Comparison of ENCODE assay signal across 8 cellular contexts in the genomic region with DNA sequence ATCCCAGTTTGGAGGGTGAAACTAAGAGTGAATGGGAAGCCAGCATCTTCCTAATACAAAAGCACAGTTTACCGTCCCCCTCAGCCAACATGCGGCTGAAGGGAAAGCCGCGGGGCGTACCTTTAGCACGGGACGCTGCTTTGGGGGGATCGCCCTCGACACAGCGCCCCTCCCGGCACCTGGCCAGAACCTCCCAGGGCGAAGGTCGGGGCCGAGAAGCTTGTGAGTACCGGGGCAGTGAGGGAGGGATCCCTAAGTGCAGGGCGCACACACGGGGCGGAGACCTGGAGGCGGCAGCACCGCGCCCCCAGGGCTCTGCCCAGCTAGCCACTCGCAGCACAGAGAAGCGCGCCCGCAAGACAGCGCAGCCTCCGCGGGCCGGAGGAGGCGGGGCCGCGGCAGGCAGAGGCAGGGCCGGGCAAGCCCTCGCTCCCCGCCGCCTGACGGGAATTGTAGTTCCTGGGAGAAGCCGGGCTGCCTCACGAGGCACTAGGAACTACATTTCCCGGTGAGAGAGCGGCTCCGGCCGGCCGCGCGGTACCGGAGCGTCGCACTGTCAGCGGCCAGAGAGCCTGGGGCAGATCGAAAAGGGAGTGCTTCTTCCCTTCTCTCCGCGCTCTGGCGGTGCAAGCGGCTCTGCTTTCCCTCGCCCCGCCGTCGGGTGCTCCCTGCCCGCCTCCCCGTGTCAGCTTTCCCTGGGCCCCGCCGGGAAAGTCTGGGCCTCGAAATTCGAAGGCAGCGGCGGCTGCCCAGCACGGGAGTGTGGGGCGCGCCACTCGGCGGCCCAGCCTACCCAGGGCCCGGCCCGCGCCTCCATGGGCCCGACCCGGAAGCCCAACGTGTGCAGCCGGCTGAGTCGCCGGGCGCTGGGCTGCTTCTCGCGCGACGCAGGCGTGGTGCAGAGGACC. TPM values are rescaled to one million over a fixed set of nuclear protein-coding genes. Genes with fewer than 3 reads are reported as not detected.
DNase-seq lines count a peak whose midpoint lies in the region; FAIRE-seq and TF ChIP-seq lines count a peak whose summit lies in the region.

A gene with protein sequence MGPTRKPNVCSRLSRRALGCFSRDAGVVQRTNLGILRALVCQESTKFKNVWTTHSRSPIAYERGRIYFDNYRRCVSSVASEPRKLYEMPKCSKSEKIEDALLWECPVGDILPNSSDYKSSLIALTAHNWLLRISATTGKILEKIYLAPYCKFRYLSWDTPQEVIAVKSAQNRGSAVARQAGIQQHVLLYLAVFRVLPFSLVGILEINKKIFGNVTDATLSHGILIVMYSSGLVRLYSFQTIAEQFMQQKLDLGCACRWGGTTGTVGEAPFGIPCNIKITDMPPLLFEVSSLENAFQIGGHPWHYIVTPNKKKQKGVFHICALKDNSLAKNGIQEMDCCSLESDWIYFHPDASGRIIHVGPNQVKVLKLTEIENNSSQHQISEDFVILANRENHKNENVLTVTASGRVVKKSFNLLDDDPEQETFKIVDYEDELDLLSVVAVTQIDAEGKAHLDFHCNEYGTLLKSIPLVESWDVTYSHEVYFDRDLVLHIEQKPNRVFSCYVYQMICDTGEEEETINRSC (plus strand): TSS at position 464 of the 908 bp plus-strand sequence. CDS start 352 bp downstream, at position 816.
METTL8 (minus strand) TSS at position 228 of the 908 bp plus-strand sequence. CDS start 41,805 bp downstream, outside the sequence.

- H4K5ac ChIP-seq in H1 (ENCODE audit: insufficient read length, low read depth, low read length), result peak within 1 kb of the TSS; percentile 89
- peak within 1 kb of the TSS; percentile 96 for H4K5ac ChIP-seq in mesendoderm (ENCODE audit: low read length)

- peaks cover 4% of the 10 kb centered on the region; the same call in 1 of the 2 replicates for H3K23me2 ChIP-seq in H1 (ENCODE audit: low read depth, low read length)

- TF ChIP-seq RAD21 in H1 (IDR thresholded peaks at IDR 0.05 in 1 of 2, conservative IDR thresholded peaks at IDR 0.05 in 1 of 2; ENCODE audit: low read depth in 2 of 2, low read length in 2 of 2), result peak; percentile 43 to 54

- H2BK12ac ChIP-seq in H1 (ENCODE audit: low read depth, low read length), result peak within 1 kb of the TSS; percentile 95

- H3K14ac ChIP-seq in H1 (ENCODE audit: insufficient read length), result no peak within 1 kb of the TSS

- no TSS peak for BruUV-seq in Caco-2 (replicated peaks; lab: Mats Ljungman, UMichigan)

- peaks cover 16% of the 10 kb centered on the region for H3K4me1 Mint-ChIP-seq in Caco-2 (ENCODE audit: low read depth, unreplicated experiment)

- H4K20me1 ChIP-seq in H1 (replicated peaks in 1 of 2; ENCODE audit: control insufficient read depth in 1 of 2, insufficient read depth in 2 of 2, low read length in 2 of 2), result no peaks in the 10 kb centered on the region

- peaks cover 7% of the 10 kb centered on the region for H3K4me1 ChIP-seq in Caco-2
- peaks cover 3 to 19% (median 10%) of the 10 kb centered on the region in 4 experiments for H3K4me1 ChIP-seq in H1 (replicated peaks in 1 of 4; ENCODE audit: control insufficient read depth in 3 of 4, insufficient read depth in 4 of 4, low read length in 3 of 4)
- H3K4me1 ChIP-seq in mesendoderm (ENCODE audit: control insufficient read depth, low read depth, low read length), result peaks cover 6% of the 10 kb centered on the region

- WGBS in H1 (ENCODE audit: extremely low coverage in 1 of 2, insufficient coverage in 1 of 2, insufficient read length in 1 of 2, insufficient replicate concordance in 2 of 2, low coverage in 1 of 2, low lambda C conversion rate in 2 of 2, missing lambda C conversion rate in 1 of 2), 2 experiments, result 2% methylated on average over 72 of the region's 87 CpGs; no CpG with 5 or more reads in 1 of the 2 experiments
- WGBS in mesendoderm (ENCODE audit: extremely low coverage, insufficient coverage, low lambda C conversion rate), result no CpG with 5 or more reads among the region's 87 CpGs

- TF ChIP-seq CTCF in Caco-2 (IDR thresholded peaks at IDR 0.05; ENCODE audit: insufficient read depth in 1 of 2, low read depth in 1 of 2, low read length in 1 of 2, severe bottlenecking in 1 of 2, unreplicated experiment in 1 of 2) (peak; percentile 69 to 76), GM20000 (IDR thresholded peaks at IDR 0.05; ENCODE audit: extremely low read depth, missing control alignments) (peak; percentile 65), H1 (IDR thresholded peaks at IDR 0.05; ENCODE audit: control extremely low read depth in 1 of 3, insufficient read depth in 1 of 3, low read depth in 1 of 3, low read length in 3 of 3) (peak; percentile 60 to 81 (median 65))

- H3K4ac ChIP-seq in H1 (replicated peaks; ENCODE audit: insufficient read length, low read depth, low read length), result peak within 1 kb of the TSS; percentile 92
- peak within 1 kb of the TSS; percentile 92 for H3K4ac ChIP-seq in mesendoderm (ENCODE audit: low read depth, low read length)

- FAIRE-seq in H1 (lab: Jason Lieb, UNC), result no peak

- peaks cover 41% of the 10 kb centered on the region for H3K36me3 Mint-ChIP-seq in Caco-2 (ENCODE audit: insufficient read depth, unreplicated experiment)

- POLR2A ChIA-PET in Caco-2 (lab: Charles Lee) (interaction anchor here (0.6 to 1.1 kb wide), 8 partner anchors 18 to 505 kb away, joined by 3 to 7 read pairs (median 4); partner anchors contain the start of genes DYNC1I2 and GORASP2), H1 (lab: Charles Lee; ENCODE audit: partially characterized antibody) (interaction anchor here (0.5 to 4.8 kb wide), 27 partner anchors 9 to 505 kb away, joined by 3 to 21 read pairs (median 4); partner anchors contain the start of genes CYBRD1, DYNC1I2, GORASP2 and TLK1)

- TF ChIP-seq EP300 in H1 (IDR thresholded peaks at IDR 0.05; ENCODE audit: borderline replicate concordance in 1 of 2, low read depth in 2 of 2, low read length in 2 of 2), result no peak

- intact Hi-C loops in Caco-2 (cut with micrococcal nuclease; ENCODE audit: unreplicated experiment), result loop anchor here (1.0 to 5.0 kb wide), 4 partner anchors 18 to 505 kb away; partner anchors contain the start of genes CYBRD1 and GORASP2

- H3K4me3 Mint-ChIP-seq in Caco-2 (ENCODE audit: unreplicated experiment), result peak within 1 kb of the TSS; percentile 90

- peaks cover 0 to 79% of the 10 kb centered on the region in 2 experiments; a peak in 2 of 4 replicates for H3K79me2 ChIP-seq in H1 (ENCODE audit: control insufficient read depth in 1 of 2, insufficient read depth in 2 of 2, low read length in 2 of 2)
- peaks cover 29% of the 10 kb centered on the region for H3K79me2 ChIP-seq in mesendoderm (ENCODE audit: control insufficient read depth, insufficient read depth, low read length)

- peak within 1 kb of the TSS; percentile 92 for H2AK5ac ChIP-seq in H1 (ENCODE audit: low read depth, low read length)
- H2AK5ac ChIP-seq in mesendoderm (ENCODE audit: low read length), result peak within 1 kb of the TSS; percentile 100

- no peak within 1 kb of the TSS for H2AFZ ChIP-seq in H1 (ENCODE audit: low read length)

- H3K9me3 ChIP-seq in Caco-2 (no peaks in the 10 kb centered on the region; the same call in 1 of the 2 replicates), H1 (ENCODE audit: insufficient read depth in 2 of 2, low read depth in 1 of 2, low read length in 1 of 2) (no peaks in the 10 kb centered on the region; a peak in 2 of 4 replicates)

- H3K4me3 ChIP-seq in Caco-2 (ENCODE audit: low read depth, low read length) (peak within 1 kb of the TSS; percentile 89), H1 (ENCODE audit: extremely low read depth in 1 of 4, insufficient read depth in 2 of 4, low read depth in 3 of 4, low read length in 4 of 4) (peak within 1 kb of the TSS; percentile 66 to 80 (median 72)), mesendoderm (ENCODE audit: low read length) (peak within 1 kb of the TSS; percentile 90)

- H3K23ac ChIP-seq in H1 (ENCODE audit: insufficient read length), result no peak within 1 kb of the TSS
- H3K23ac ChIP-seq in mesendoderm (ENCODE audit: low read length), result peak within 1 kb of the TSS; percentile 32

- no peaks in the 10 kb centered on the region for H3K27me3 Mint-ChIP-seq in Caco-2 (ENCODE audit: insufficient read depth, unreplicated experiment)

- H3K56ac ChIP-seq in H1 (replicated peaks; ENCODE audit: insufficient read length, low read depth, low read length) (peak within 1 kb of the TSS; percentile 87), mesendoderm (ENCODE audit: low read length) (peak within 1 kb of the TSS; percentile 95)

- H4K8ac ChIP-seq in H1 (ENCODE audit: extremely low read depth, insufficient read depth, low read length) (peak within 1 kb of the TSS; percentile 98), mesendoderm (ENCODE audit: low read depth, low read length) (peak within 1 kb of the TSS; percentile 59)

- peaks cover 2% of the 10 kb centered on the region; the same call in 1 of the 2 replicates for H3K79me1 ChIP-seq in H1 (ENCODE audit: low read depth, low read length)
- H3K79me1 ChIP-seq in mesendoderm (ENCODE audit: low read length), result peaks cover 6% of the 10 kb centered on the region

- 0 out of 2 replicates have a peak within 1 kb of the TSS, but pooled peaks have one; percentile 28 for H2BK20ac ChIP-seq in H1 (ENCODE audit: low read length)

- H3K9me3 Mint-ChIP-seq in Caco-2 (ENCODE audit: unreplicated experiment), result no peaks in the 10 kb centered on the region

- DNase-seq in Caco-2 (peak; percentile 98 to 99), GM20000 (ENCODE audit: low spot score) (peak; percentile 96), HT-29 (ENCODE audit: low spot score) (peak; percentile 97), NOMO-1 treated with DMSO at 0.1 percent for 48 hours (lab: John Stamatoyannopoulos, UW; ENCODE audit: unreplicated experiment) (peak; percentile 99), H1 (ENCODE audit: low read depth in 1 of 2, low spot score in 2 of 2) (peak; percentile 91 to 99), mesendoderm (peak; percentile 99)
- DNase-seq in activated CD8-positive, alpha-beta memory T cell treated with anti-CD3 and anti-CD28 coated beads for 48 hours (ENCODE audit: low read depth in 2 of 3, low spot score in 2 of 3), result peak; percentile 69 to 93 (median 74)
- DNase-seq in stimulated activated CD8-positive, alpha-beta memory T cell treated with anti-CD3 and anti-CD28 coated beads, Interleukin-15, amount 100 ng/mL, for 1 hour (ENCODE audit: low read depth), result peak; percentile 80

- CTCF ChIA-PET in Caco-2 (lab: Charles Lee) (interaction anchor here (0.6 to 2.0 kb wide), 4 partner anchors 18 to 505 kb away, joined by 3 to 15 read pairs (median 4); partner anchors contain the start of gene GORASP2), H1 (lab: Charles Lee; ENCODE audit: partially characterized antibody) (interaction anchor here (0.6 to 2.1 kb wide), 11 partner anchors 18 to 559 kb away, joined by 3 to 7 read pairs (median 5); no protein-coding TSS in a partner anchor)

- peak; percentile 64 to 95 for TF ChIP-seq POLR2A in H1 (IDR thresholded peaks at IDR 0.05; ENCODE audit: control extremely low read depth in 1 of 2, low read depth in 2 of 2, low read length in 2 of 2)

- H2BK120ac ChIP-seq in H1 (replicated peaks; ENCODE audit: low read depth, low read length) (peak within 1 kb of the TSS; percentile 88), mesendoderm (ENCODE audit: low read depth, low read length) (no peak within 1 kb of the TSS)

- H3K27ac ChIP-seq in H1 (ENCODE audit: low read depth, low read length) (peak within 1 kb of the TSS; percentile 73), mesendoderm (ENCODE audit: low read depth, low read length) (peak within 1 kb of the TSS; percentile 98)

- H3K36me3 ChIP-seq in Caco-2 (ENCODE audit: control insufficient read depth, insufficient read depth, low read length) (peaks cover 3% of the 10 kb centered on the region; the same call in 1 of the 2 replicates), H1 (ENCODE audit: control insufficient read depth in 2 of 4, insufficient read depth in 4 of 4, low read length in 3 of 4) (peaks cover 5 to 28% (median 11%) of the 10 kb centered on the region in 4 experiments; a peak in 4 of 8 replicates), mesendoderm (ENCODE audit: control insufficient read depth, insufficient read depth, low read length) (no peaks in the 10 kb centered on the region)

- peak within 1 kb of the TSS; percentile 82 for H4K91ac ChIP-seq in H1 (replicated peaks; ENCODE audit: insufficient read length, low read length)

- H2BK5ac ChIP-seq in H1 (ENCODE audit: low read depth, low read length), result peak within 1 kb of the TSS; percentile 93
- H2BK5ac ChIP-seq in mesendoderm (ENCODE audit: low read length), result peak within 1 kb of the TSS; percentile 95

- H3K27ac Mint-ChIP-seq in Caco-2 (ENCODE audit: unreplicated experiment), result peak within 1 kb of the TSS; percentile 98

- H3K9ac ChIP-seq in H1 (replicated peaks in 1 of 4; ENCODE audit: extremely low read depth in 1 of 4, low read depth in 3 of 4, low read length in 3 of 4) (peak within 1 kb of the TSS; percentile 70 to 82 (median 81)), mesendoderm (ENCODE audit: low read length) (peak within 1 kb of the TSS; percentile 92)

- H3K4me2 ChIP-seq in H1 (ENCODE audit: insufficient read depth in 1 of 2, low read depth in 2 of 2, low read length in 2 of 2), result peak within 1 kb of the TSS; percentile 72 to 96
- peak within 1 kb of the TSS; percentile 77 for H3K4me2 ChIP-seq in mesendoderm (ENCODE audit: low read length)

- H2BK15ac ChIP-seq in H1 (ENCODE audit: low read length), result peak within 1 kb of the TSS; percentile 95
- no peak within 1 kb of the TSS for H2BK15ac ChIP-seq in mesendoderm (replicated peaks; ENCODE audit: low read depth)

- no peaks in the 10 kb centered on the region for H3K27me3 ChIP-seq in Caco-2 (replicated peaks; ENCODE audit: control insufficient read depth, insufficient read depth, low read length)
- H3K27me3 ChIP-seq in H1 (replicated peaks in 1 of 4; ENCODE audit: control insufficient read depth in 3 of 4, extremely low read depth in 1 of 4, insufficient read depth in 3 of 4, low read length in 3 of 4), result no peaks in the 10 kb centered on the region
- H3K27me3 ChIP-seq in mesendoderm (ENCODE audit: insufficient read depth, low read length, poor library complexity), result no peaks in the 10 kb centered on the region

- H3K18ac ChIP-seq in H1 (ENCODE audit: extremely low read depth, low read length) (peak within 1 kb of the TSS; percentile 93), mesendoderm (ENCODE audit: low read length) (peak within 1 kb of the TSS; percentile 86)

RNA-seq across cellular contexts. Expression of the first gene that starts in this region (rescaled TPM):
- total RNA-seq in Caco-2 (2022), result 20.8 and 22.7 TPM in 2 replicates
- 3.8 and 4.4 TPM in 2 replicates for total RNA-seq in HT-29 (2014; rRNA removed; shearing (Covaris generic))
- total RNA-seq in H1 (2021; fragmentation: NEBNext Ultra II Directional; extraction: Animal tissue kit (Norgen Biotek cat#: 25700)), result 26.1 and 30.0 TPM in 2 replicates
- 7.9 and 10.7 TPM in 2 replicates for polyA plus RNA-seq in H1 (2011; rRNA removed)
- 14.3 TPM for polyA plus RNA-seq in H1 (2011; cell fraction: cytosol; rRNA removed)
- polyA plus RNA-seq in H1 (2011; cell fraction: nucleus; rRNA removed), result 9.4 TPM
- 10.0 to 20.1 TPM (median 11.9 TPM) in 4 replicates for polyA plus RNA-seq in H1 (2012, experiment 1 of 2)
- polyA plus RNA-seq in H1 (2012, experiment 2 of 2), result 1.1 TPM
- 16.5 TPM for polyA plus RNA-seq in H1 (2013, experiment 1 of 2)
- 14.3 TPM for polyA plus RNA-seq in H1 (2013, experiment 2 of 2)
- polyA minus RNA-seq in H1 (2011; rRNA and poly(A)+ RNA removed), result 30.2 and 35.6 TPM in 2 replicates
- 21.9 TPM for polyA minus RNA-seq in H1 (2011; cell fraction: cytosol; rRNA and poly(A)+ RNA removed)
- polyA minus RNA-seq in H1 (2011; cell fraction: nucleus; rRNA and poly(A)+ RNA removed), result 41.8 TPM
- 10.6 TPM for polyA plus RNA-seq in mesendoderm (2013, experiment 1 of 2)
- 10.2 TPM for polyA plus RNA-seq in mesendoderm (2013, experiment 2 of 2)

RNA-seq across cellular contexts. Expression of gene METTL8, which starts in this region (rescaled TPM):
- 25.7 and 28.5 TPM in 2 replicates for total RNA-seq in Caco-2 (2022)
- 6.9 and 10.7 TPM in 2 replicates for total RNA-seq in HT-29 (2014; rRNA removed; shearing (Covaris generic))
- total RNA-seq in H1 (2021; fragmentation: NEBNext Ultra II Directional; extraction: Animal tissue kit (Norgen Biotek cat#: 25700)), result 72.9 and 79.7 TPM in 2 replicates
- 10.0 and 17.6 TPM in 2 replicates for polyA plus RNA-seq in H1 (2011; rRNA removed)
- polyA plus RNA-seq in H1 (2011; cell fraction: cytosol; rRNA removed), result 25.2 TPM
- 8.3 TPM for polyA plus RNA-seq in H1 (2011; cell fraction: nucleus; rRNA removed)
- polyA plus RNA-seq in H1 (2012, experiment 1 of 2), result 21.2 to 50.0 TPM (median 27.4 TPM) in 4 replicates
- polyA plus RNA-seq in H1 (2012, experiment 2 of 2), result 5.7 TPM
- polyA plus RNA-seq in H1 (2013, experiment 1 of 2), result 38.2 TPM
- polyA plus RNA-seq in H1 (2013, experiment 2 of 2), result 40.1 TPM
- polyA minus RNA-seq in H1 (2011; rRNA and poly(A)+ RNA removed), result 25.7 and 30.1 TPM in 2 replicates
- 18.0 TPM for polyA minus RNA-seq in H1 (2011; cell fraction: cytosol; rRNA and poly(A)+ RNA removed)
- 38.3 TPM for polyA minus RNA-seq in H1 (2011; cell fraction: nucleus; rRNA and poly(A)+ RNA removed)
- 49.1 TPM for polyA plus RNA-seq in mesendoderm (2013, experiment 1 of 2)
- polyA plus RNA-seq in mesendoderm (2013, experiment 2 of 2), result 51.6 TPM

Comparison
In these comparisons a context has a peak if more than half of its experiments do, and no peak if none do; other contexts are left out.
1. Peak in every context shown above with its lines: DNase-seq, H3K4me3 ChIP-seq and H3K27ac ChIP-seq.